1 cellular context compared by ENCODE assay signal in genomic region chr9:93159601-93160418, GRCh38.
TF ChIP-seq lines count a peak whose summit lies in the region.

No MANE protein-coding gene starts in this region.

TF ChIP-seq in GM23338, 12 proteins besides CTCF, POLR2A, EP300 and RAD21 (continued from another document):
- no peak for TF ChIP-seq REST (IDR thresholded peaks at IDR 0.05; ENCODE audit: unreplicated experiment)
